ENCODE assay signal across 8 cellular contexts in the genomic region with DNA sequence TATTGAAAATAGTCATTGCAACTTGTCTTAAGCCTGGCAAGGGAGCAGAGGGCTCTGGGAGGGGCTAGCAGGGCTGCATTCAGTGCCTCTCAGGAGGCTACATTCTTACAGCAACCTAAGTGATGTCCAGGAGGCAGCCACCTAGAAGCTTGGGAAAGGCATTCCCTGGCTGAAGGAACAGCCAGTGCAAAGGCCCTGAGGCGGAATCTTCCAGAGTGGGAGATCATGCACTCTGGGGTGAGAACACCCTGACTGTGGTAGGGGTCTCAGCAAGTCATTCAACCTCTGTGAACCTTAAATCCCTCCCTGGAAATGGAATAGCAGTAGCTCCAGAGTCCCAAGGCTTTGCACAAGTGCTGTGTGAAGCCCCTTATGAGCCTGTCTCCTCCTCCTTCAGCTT.
"Had no signal": no experiment of that assay in that cellular context is flagged by ENCODE, and none has a peak within 500 bp of the region (broad histone marks: within the 10 kb centered on the region; RNA-seq: fewer than 3 reads in every experiment).

No MANE protein-coding gene starts in this region.

- H2AFZ ChIP-seq: GM23338 had no signal

- H3K9me3 ChIP-seq: HAP-1 had no signal

- H3K36me3 ChIP-seq: HAP-1 had no signal

- H3K27ac Mint-ChIP-seq: GM23338 had no signal

- ATAC-seq: GM23338, HCT116, K562 had no signal

- H3K4me1 ChIP-seq: HAP-1 had no signal

- H3K4me2 ChIP-seq: GM23338 had no signal

- H3K4me3 Mint-ChIP-seq: GM23338 had no signal

- FAIRE-seq: HTR-8/SVneo, K562 had no signal

- H3K9me3 Mint-ChIP-seq: GM23338 had no signal

- H3K4me3 ChIP-seq: GM23338, HAP-1, K562 had no signal

- DNase-seq: H7, IMR-90, KG1 had no signal
